In the genomic region with DNA sequence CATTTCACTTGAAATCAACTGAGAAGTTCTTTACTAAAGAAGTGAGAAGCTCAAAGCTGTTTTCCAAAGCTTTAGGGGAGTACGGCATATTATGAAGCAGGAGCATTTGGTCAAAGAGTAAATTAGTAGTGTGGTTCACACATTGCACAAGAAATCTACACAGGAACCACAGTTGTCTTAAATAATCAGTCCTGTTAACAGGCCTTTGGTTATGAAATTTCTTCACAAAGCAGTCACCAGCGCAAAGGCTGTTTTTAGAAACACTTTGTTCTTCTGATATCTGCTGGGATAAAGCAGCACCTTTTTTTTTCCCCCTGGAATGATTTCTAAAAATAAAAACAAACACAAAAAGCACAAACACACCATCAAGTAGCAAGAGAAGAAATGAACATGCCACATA, we compare ENCODE assay signal across 21 cellular contexts.
A peak's percentile ranks its signal among the peaks of the same experiment; 100 is the strongest.
DNase-seq lines count a peak whose midpoint lies in the region; ATAC-seq and TF ChIP-seq lines count a peak whose summit lies in the region.
"Had no signal": no experiment of that assay in that cellular context is flagged by ENCODE, and none has a peak within 500 bp of the region (broad histone marks: within the 10 kb centered on the region; RNA-seq: fewer than 3 reads in every experiment).

No MANE protein-coding gene starts in this region.

- TF ChIP-seq CTCF in fibroblast of mammary gland (conservative IDR thresholded peaks at IDR 0.05; ENCODE audit: control insufficient read depth, insufficient read depth, low read depth, low read length) (no peak), testis (IDR thresholded peaks at IDR 0.05) (no peak)

- H3K36me3 ChIP-seq in muscle layer of duodenum (ENCODE audit: control insufficient read depth in 1 of 2, insufficient read depth in 2 of 2, low read length in 2 of 2) = no peaks in the 10 kb centered on the region
- H3K36me3 ChIP-seq in testis (ENCODE audit: low read depth, missing control alignments) = no peaks in the 10 kb centered on the region
- H3K36me3 ChIP-seq: BLaER1, right lobe of liver had no signal

- DNase-seq in NOMO-1 treated with DMSO at 0.1 percent for 48 hours (lab: John Stamatoyannopoulos, UW; ENCODE audit: unreplicated experiment) (peak; percentile 92), fibroblast of mammary gland (ENCODE audit: low read depth) (peak; percentile 33), testis (no peak), superior temporal gyrus (ENCODE audit: extremely low spot score) (no peak), NCI-H1694 treated with DMSO at 0.1 percent for 48 hours (lab: John Stamatoyannopoulos, UW) (no peak), OCI-M1 (lab: John Stamatoyannopoulos, UW) (no peak)
- DNase-seq: activated CD8-positive, alpha-beta T cell treated with anti-CD3 and anti-CD28 coated beads for 36 hours; KG1; naive B cell; NCI-H1436 treated with DMSO at 0.1 percent for 48 hours; right lobe of liver; stimulated activated CD4-positive, alpha-beta T cell treated with anti-CD3 and anti-CD28 coated beads, Interleukin-4, amount 100 ng/mL, for 1 hour; stimulated activated CD8-positive, alpha-beta memory T cell treated with anti-CD3 and anti-CD28 coated beads, Interleukin-4, amount 100 ng/mL, for 48 hours; SW 1271 had no signal

- peak overlapping the region; percentile 1 for H3K27ac ChIP-seq in muscle layer of duodenum (ENCODE audit: low read length)
- H3K27ac ChIP-seq in testis = peak overlapping the region; percentile 5 to 70
- H3K27ac ChIP-seq: BLaER1, coronary artery, epithelial cell of prostate, VCaP had no signal

- no peak for TF ChIP-seq POLR2A in testis (IDR thresholded peaks at IDR 0.05)

- WGBS in testis, 2 donors = 63 to 64% methylated on average over 2 of the region's 2 CpGs

- H3K9me3 ChIP-seq in muscle layer of duodenum (ENCODE audit: control insufficient read depth in 1 of 2, low read length in 2 of 2) (no peaks in the 10 kb centered on the region), testis (no peaks in the 10 kb centered on the region)
- H3K9me3 ChIP-seq: BLaER1, right lobe of liver had no signal

- intact Hi-C loops in testis (cut with DNase I; ENCODE audit: low total_unique reads) = no loop called here

- ATAC-seq in GM18867 (IDR thresholded peaks at IDR 0.05; ENCODE audit: unreplicated experiment) = no peak
- ATAC-seq: activated CD8-positive, alpha-beta T cell treated with anti-CD3 and anti-CD28 coated beads for 36 hours; Panc1 had no signal

- H3K27me3 ChIP-seq in muscle layer of duodenum (ENCODE audit: low read depth, low read length) = no peaks in the 10 kb centered on the region
- H3K27me3 ChIP-seq in testis = no peaks in the 10 kb centered on the region
- H3K27me3 ChIP-seq: BLaER1, right lobe of liver had no signal

- H3K4me3 ChIP-seq in fibroblast of mammary gland (ENCODE audit: control insufficient read depth, low read depth, low read length) (no peak overlapping the region), muscle layer of duodenum (ENCODE audit: low read depth in 1 of 2, low read length in 2 of 2) (no peak overlapping the region), testis (no peak overlapping the region)
- H3K4me3 ChIP-seq: BLaER1, coronary artery, right lobe of liver had no signal

- peaks cover 0 to 8% of the 10 kb centered on the region in 2 donors for H3K4me1 ChIP-seq in muscle layer of duodenum (ENCODE audit: control insufficient read depth in 1 of 2, insufficient read depth in 2 of 2, low read length in 2 of 2)
- peaks cover 16% of the 10 kb centered on the region for H3K4me1 ChIP-seq in testis
- H3K4me1 ChIP-seq: BLaER1 had no signal

Comparison
In these comparisons a context has a peak if more than half of its experiments do, and no peak if none do; other contexts are left out.
1. DNase-seq: peak in NOMO-1 treated with DMSO at 0.1 percent for 48 hours (single experiment) and fibroblast of mammary gland (single experiment); none in testis (single experiment), superior temporal gyrus (single experiment), NCI-H1694 treated with DMSO at 0.1 percent for 48 hours (single experiment) and OCI-M1 (single experiment).